In genomic region chrX:104319346-104319745, GRCh38 we compare ENCODE assay signal across 1 cellular context.
TF ChIP-seq lines count a peak whose summit lies in the region.

No MANE protein-coding gene starts in this region.

TF ChIP-seq in IMR-90, 13 proteins besides CTCF, POLR2A, EP300 and RAD21:
- no peak for TF ChIP-seq SMC3 (IDR thresholded peaks at IDR 0.05; ENCODE audit: low read depth, low read length)
- peak; percentile 57 for TF ChIP-seq CEBPB (IDR thresholded peaks at IDR 0.05; ENCODE audit: low read depth, low read length)
